ENCODE assay signal across 26 cellular contexts in genomic region chr21:41686664-41687063, GRCh38.
"Had no signal": no experiment of that assay in that cellular context is flagged by ENCODE, and none has a peak within 500 bp of the region (broad histone marks: within the 10 kb centered on the region; RNA-seq: fewer than 3 reads in every experiment).

No MANE protein-coding gene starts in this region.

- DNase-seq: colonic mucosa; dermis blood vessel endothelial cell; esophagus squamous epithelium; foreskin fibroblast; glutamatergic neuron; islet precursor cell; left ventricle myocardium inferior; lower lobe of right lung; natural killer cell; nucleus accumbens; ovary; sigmoid colon; stimulated activated CD4-positive, alpha-beta T cell treated with anti-CD3 and anti-CD28 coated beads, Interleukin-12 subunit alpha, Interleukin-12 subunit beta, amount 100 ng/mL, for 4 hours; stimulated activated CD8-positive, alpha-beta memory T cell treated with anti-CD3 and anti-CD28 coated beads, Interleukin-4, amount 100 ng/mL, for 48 hours; stimulated activated naive CD8-positive, alpha-beta T cell treated with anti-CD3 and anti-CD28 coated beads, Interleukin-15, Interleukin-2, amounts not matched to agents 100 U/mL and 50 U/mL, for 24 hours; thyroid gland; upper lobe of left lung; uterus had no signal

- H3K36me3 ChIP-seq: colonic mucosa, esophagus squamous epithelium, gastroesophageal sphincter, left ventricle myocardium inferior, lower lobe of right lung, ovary, prostate gland, sigmoid colon, suprapubic skin, thyroid gland, upper lobe of left lung, uterus had no signal

- H3K4me3 ChIP-seq: colonic mucosa, esophagus squamous epithelium, gastroesophageal sphincter, left ventricle myocardium inferior, lower lobe of right lung, ovary, prostate gland, sigmoid colon, skin epidermis, suprapubic skin, thyroid gland, upper lobe of left lung, uterus had no signal

- H3K27ac Mint-ChIP-seq: memory B cell; mesothelial cell of epicardium; natural killer cell; stimulated activated effector memory CD8-positive, alpha-beta T cell treated with anti-CD3 and anti-CD28 coated beads, Interleukin-12 subunit alpha, Interleukin-12 subunit beta, amount 100 ng/mL, for 72 hours had no signal

- H3K27ac ChIP-seq: colonic mucosa, gastroesophageal sphincter, left ventricle myocardium inferior, lower lobe of right lung, ovary, sigmoid colon, suprapubic skin, thyroid gland, upper lobe of left lung, uterus had no signal

- H3K4me3 Mint-ChIP-seq: memory B cell; mesothelial cell of epicardium; natural killer cell; neural crest cell; stimulated activated effector memory CD8-positive, alpha-beta T cell treated with anti-CD3 and anti-CD28 coated beads, Interleukin-12 subunit alpha, Interleukin-12 subunit beta, amount 100 ng/mL, for 72 hours had no signal

- H3K36me3 Mint-ChIP-seq: memory B cell; mesothelial cell of epicardium; natural killer cell; stimulated activated effector memory CD8-positive, alpha-beta T cell treated with anti-CD3 and anti-CD28 coated beads, Interleukin-12 subunit alpha, Interleukin-12 subunit beta, amount 100 ng/mL, for 72 hours had no signal

- H3K9me3 Mint-ChIP-seq: mesothelial cell of epicardium; natural killer cell; stimulated activated effector memory CD8-positive, alpha-beta T cell treated with anti-CD3 and anti-CD28 coated beads, Interleukin-12 subunit alpha, Interleukin-12 subunit beta, amount 100 ng/mL, for 72 hours had no signal

- H3K27me3 ChIP-seq: colonic mucosa, ovary, thyroid gland, upper lobe of left lung, uterus had no signal

- H3K4me1 Mint-ChIP-seq: memory B cell; natural killer cell; stimulated activated effector memory CD8-positive, alpha-beta T cell treated with anti-CD3 and anti-CD28 coated beads, Interleukin-12 subunit alpha, Interleukin-12 subunit beta, amount 100 ng/mL, for 72 hours had no signal

- H3K9me3 ChIP-seq: colonic mucosa, esophagus squamous epithelium, gastroesophageal sphincter, left ventricle myocardium inferior, lower lobe of right lung, ovary, prostate gland, sigmoid colon, suprapubic skin, thyroid gland, upper lobe of left lung, uterus had no signal

- ATAC-seq: gastroesophageal sphincter; lower lobe of right lung; natural killer cell; stimulated activated effector memory CD8-positive, alpha-beta T cell treated with anti-CD3 and anti-CD28 coated beads, Interleukin-12 subunit alpha, Interleukin-12 subunit beta, amount 100 ng/mL, for 72 hours; stimulated activated naive CD8-positive, alpha-beta T cell treated with anti-CD3 and anti-CD28 coated beads, Interleukin-15, Interleukin-2, amounts not matched to agents 100 U/mL and 50 U/mL, for 24 hours had no signal

- H3K4me1 ChIP-seq: colonic mucosa, gastroesophageal sphincter, left ventricle myocardium inferior, sigmoid colon, uterus had no signal
